Comparison of ENCODE assay signal across 13 cellular contexts in the genomic region with DNA sequence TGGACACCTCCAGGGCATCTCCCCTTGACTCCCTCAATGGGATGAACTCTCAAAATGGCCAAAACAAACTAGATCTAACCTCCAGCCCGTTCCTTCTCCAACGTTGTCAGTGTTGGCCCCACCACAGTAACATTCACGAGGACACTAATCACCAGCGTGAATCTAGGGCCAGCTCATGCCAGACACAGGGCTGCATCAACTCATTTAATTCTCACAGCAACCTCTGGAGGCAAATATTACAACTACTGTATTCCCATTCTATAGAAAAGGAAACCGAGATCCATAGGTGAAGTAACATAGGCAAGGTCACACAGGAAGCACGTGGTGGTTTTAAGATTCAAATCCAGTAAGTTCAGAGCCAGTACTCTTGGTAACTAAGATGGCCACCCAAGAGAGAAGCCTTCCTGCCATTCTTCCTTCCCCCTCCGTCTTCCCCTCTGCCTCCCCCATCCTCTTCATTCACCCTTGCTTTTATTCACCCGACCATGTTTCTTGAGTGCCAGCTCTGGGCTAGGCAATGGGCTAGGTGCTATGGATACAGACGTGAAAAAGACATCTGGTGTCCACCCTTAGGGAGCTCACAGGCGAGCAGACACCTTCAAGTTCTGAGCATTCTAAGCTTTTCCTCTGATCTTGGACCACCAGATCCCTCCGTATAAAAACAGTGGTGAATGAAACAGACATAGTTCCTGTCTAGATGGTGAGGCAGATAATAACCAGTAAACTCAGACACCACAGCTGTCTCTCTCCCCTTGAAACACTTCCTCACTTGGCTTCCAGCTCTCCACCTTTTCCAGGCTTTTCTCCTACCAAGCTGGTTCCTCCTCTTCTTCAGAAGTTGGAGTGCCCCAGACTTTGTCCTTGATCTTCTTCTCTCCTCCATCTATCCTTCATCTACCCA. TPM values are rescaled to one million over a fixed set of nuclear protein-coding genes. Genes with fewer than 3 reads are reported as not detected.
A peak's percentile ranks its signal among the peaks of the same experiment; 100 is the strongest.
DNase-seq lines count a peak whose midpoint lies in the region; TF ChIP-seq lines count a peak whose summit lies in the region.
"Had no signal": no experiment of that assay in that cellular context is flagged by ENCODE, and none has a peak within 500 bp of the region (broad histone marks: within the 10 kb centered on the region; RNA-seq: fewer than 3 reads in every experiment).

No MANE protein-coding gene starts in this region.

- H3F3A ChIP-seq in SU-DHL-6 (ENCODE audit: insufficient read depth), result peaks cover 8% of the 10 kb centered on the region; the same call in 1 of the 2 replicates

- H3K9me2 ChIP-seq in SU-DHL-6 (replicated peaks; ENCODE audit: insufficient read depth, low read length), result no peaks in the 10 kb centered on the region

- no peaks in the 10 kb centered on the region for H3K9me3 Mint-ChIP-seq in MCF 10A (ENCODE audit: unreplicated experiment)
- no peaks in the 10 kb centered on the region for H3K9me3 Mint-ChIP-seq in type B pancreatic cell

- H3K79me2 ChIP-seq in mammary epithelial cell (ENCODE audit: insufficient read depth, low read length) (no peaks in the 10 kb centered on the region), SU-DHL-6 (ENCODE audit: insufficient read depth, low read length) (no peaks in the 10 kb centered on the region)

- H3K9me3 ChIP-seq in mammary epithelial cell (replicated peaks; ENCODE audit: insufficient read depth, low read length) (no peaks in the 10 kb centered on the region), SU-DHL-6 (ENCODE audit: insufficient read depth, low read length) (no peaks in the 10 kb centered on the region), prostate gland (no peaks in the 10 kb centered on the region)
- H3K9me3 ChIP-seq: transverse colon had no signal

- H3K4me3 ChIP-seq in mammary epithelial cell (replicated peaks in 1 of 3; ENCODE audit: insufficient read depth in 1 of 3, low read depth in 2 of 3, low read length in 3 of 3) (no peak overlapping the region), SU-DHL-6 (ENCODE audit: insufficient read depth, low read length, poor library complexity, severe bottlenecking) (peak overlapping the region; percentile 84), iPS-11a (ENCODE audit: low read depth, low read length) (peak overlapping the region; percentile 22), prostate gland (peak overlapping the region in 1 of 2 donors; percentile 38)

- no peak for DNase-seq in MCF 10A (ENCODE audit: unreplicated experiment)
- no peak for DNase-seq in mammary epithelial cell
- no peak for DNase-seq in type B pancreatic cell (ENCODE audit: extremely low spot score, unreplicated experiment)
- DNase-seq in prostate gland (ENCODE audit: low spot score), result no peak
- no peak for DNase-seq in activated CD4-positive, CD25-positive, alpha-beta regulatory T cell (lab: John Stamatoyannopoulos, UW)
- no peak for DNase-seq in GOT3 (lab: John Stamatoyannopoulos, UW)
- DNase-seq: central memory CD4-positive, alpha-beta T cell; NCI-H1694; small intestine; transverse colon had no signal

- in situ Hi-C loops in mammary epithelial cell (cut with MboI; ENCODE audit: low sequenced_read_pairs in 2 of 2), result no loop called here

- WGBS in mammary epithelial cell (ENCODE audit: low coverage, missing lambda C conversion rate), result 27% methylated on average over 10 of the region's 11 CpGs
- 25% methylated on average over 11 of the region's 11 CpGs for WGBS in prostate gland

- POLR2A ChIA-PET in MCF 10A (lab: Yijun Ruan, JAX), result interaction anchor here (0.6 kb wide), 1 partner anchor 120 kb away, joined by 3 read pairs; no protein-coding TSS in a partner anchor

- peaks cover 10% of the 10 kb centered on the region for H3K4me1 ChIP-seq in mammary epithelial cell (ENCODE audit: insufficient read depth, low read length)
- H3K4me1 ChIP-seq in prostate gland (replicated peaks), result no peaks in the 10 kb centered on the region

- H3K27ac Mint-ChIP-seq in MCF 10A (ENCODE audit: low read depth, unreplicated experiment) (no peak overlapping the region), type B pancreatic cell (peak overlapping the region; percentile 71)

- H3K4me2 ChIP-seq in mammary epithelial cell (ENCODE audit: insufficient read depth, low read depth, low read length), result no peak overlapping the region
- peak overlapping the region; percentile 83 for H3K4me2 ChIP-seq in SU-DHL-6 (ENCODE audit: low read depth, low read length, poor library complexity, severe bottlenecking)

- TF ChIP-seq POLR2A in prostate gland (IDR thresholded peaks at IDR 0.05), result no peak

- H2AFZ ChIP-seq in mammary epithelial cell (ENCODE audit: low read depth, low read length) (no peak overlapping the region), SU-DHL-6 (ENCODE audit: low read depth, low read length, severe bottlenecking) (no peak overlapping the region)

- no peak overlapping the region for H3K9ac ChIP-seq in mammary epithelial cell (ENCODE audit: insufficient read depth, low read length)
- H3K9ac ChIP-seq in SU-DHL-6 (ENCODE audit: low read length), result peak overlapping the region; percentile 64; the same call in 1 of the 2 replicates

- no peaks in the 10 kb centered on the region for H3K4me1 Mint-ChIP-seq in MCF 10A (ENCODE audit: insufficient read depth, unreplicated experiment)
- peaks cover 18% of the 10 kb centered on the region for H3K4me1 Mint-ChIP-seq in type B pancreatic cell (ENCODE audit: unreplicated experiment)

- H3K27me3 Mint-ChIP-seq in MCF 10A (ENCODE audit: insufficient read depth, unreplicated experiment) (peaks cover 100% of the 10 kb centered on the region), type B pancreatic cell (peaks cover 91% of the 10 kb centered on the region)

- CTCF ChIA-PET in MCF 10A (lab: Yijun Ruan, JAX) (interaction anchor here (0.7 to 2.6 kb wide), 9 partner anchors 11 to 317 kb away, joined by 3 to 39 read pairs (median 4); no protein-coding TSS in a partner anchor), mammary epithelial cell (lab: Charles Lee; ENCODE audit: low non-redundant PET) (no interaction called here)

- H3K36me3 Mint-ChIP-seq in MCF 10A (ENCODE audit: insufficient read depth, unreplicated experiment) (no peaks in the 10 kb centered on the region), type B pancreatic cell (no peaks in the 10 kb centered on the region)

- H3K27me3 ChIP-seq in mammary epithelial cell (ENCODE audit: insufficient read depth, low read length) (peaks cover 23% of the 10 kb centered on the region), SU-DHL-6 (ENCODE audit: low read length) (no peaks in the 10 kb centered on the region), prostate gland (replicated peaks; ENCODE audit: insufficient read depth) (no peaks in the 10 kb centered on the region)

- dilution Hi-C loops in mammary epithelial cell (cut with HindIII; ENCODE audit: low sequenced_read_pairs), result loop anchor here (5.0 to 10.0 kb wide), 2 partner anchors 65 to 78 kb away; no protein-coding TSS in a partner anchor

- H3K27ac ChIP-seq in mammary epithelial cell (ENCODE audit: insufficient read depth, low read depth, low read length), result no peak overlapping the region
- H3K27ac ChIP-seq in SU-DHL-6 (ENCODE audit: low read depth, low read length), result no peak overlapping the region
- no peak overlapping the region for H3K27ac ChIP-seq in prostate gland
- H3K27ac ChIP-seq: transverse colon had no signal

- H4K20me1 ChIP-seq in mammary epithelial cell (ENCODE audit: insufficient read depth, low read length) (no peaks in the 10 kb centered on the region), SU-DHL-6 (ENCODE audit: low read depth, low read length) (no peaks in the 10 kb centered on the region)

- intact Hi-C loops in MCF 10A (cut with micrococcal nuclease) (no loop called here), mammary epithelial cell (cut with micrococcal nuclease) (loop anchor here (5.0 kb wide), 1 partner anchor 53 kb away; a partner anchor contains a TSS), prostate gland (cut with DNase I) (no loop called here)

- BruUV-seq in MCF 10A (replicated peaks; lab: Mats Ljungman, UMichigan), result no TSS peak
- BruUV-seq in mammary epithelial cell (replicated peaks; lab: Mats Ljungman, UMichigan), result no TSS peak

- peak overlapping the region; percentile 65 for H3K4me3 Mint-ChIP-seq in MCF 10A (ENCODE audit: unreplicated experiment)
- H3K4me3 Mint-ChIP-seq in type B pancreatic cell, result peak overlapping the region; percentile 92

- TF ChIP-seq CTCF in MCF 10A (IDR thresholded peaks at IDR 0.05; ENCODE audit: unreplicated experiment), result no peak
- TF ChIP-seq CTCF in mammary epithelial cell (conservative IDR thresholded peaks at IDR 0.05 in 1 of 2, IDR thresholded peaks at IDR 0.05 in 1 of 2; ENCODE audit: extremely low read depth in 1 of 2, insufficient read depth in 1 of 2, low read depth in 1 of 2, low read length in 2 of 2), result no peak
- TF ChIP-seq CTCF in SU-DHL-6 (IDR thresholded peaks at IDR 0.05; ENCODE audit: insufficient read depth, low read length, poor library complexity, severe bottlenecking), result no peak
- TF ChIP-seq CTCF in type B pancreatic cell (conservative IDR thresholded peaks at IDR 0.05), result no peak
- TF ChIP-seq CTCF in prostate gland (IDR thresholded peaks at IDR 0.05), result no peak

- H3K36me3 ChIP-seq in mammary epithelial cell (ENCODE audit: insufficient read depth, low read length) (no peaks in the 10 kb centered on the region), SU-DHL-6 (ENCODE audit: low read length) (no peaks in the 10 kb centered on the region), prostate gland (no peaks in the 10 kb centered on the region)
- H3K36me3 ChIP-seq: transverse colon had no signal

RNA-seq across cellular contexts. Expression of a gene that starts 9.6 kb away (rescaled TPM):
- total RNA-seq in MCF 10A (2022), result not detected in 2 replicates
- total RNA-seq in mammary epithelial cell, result not detected
- polyA plus RNA-seq in mammary epithelial cell, result not detected
- not detected for polyA minus RNA-seq in mammary epithelial cell
- total RNA-seq in type B pancreatic cell (ENCODE audit: low replicate concordance), result 0.19 and 0.63 TPM in 2 replicates
- 1 to 10 TPM; 4.6 to 5.7 TPM for total RNA-seq in prostate gland
- polyA plus RNA-seq: keratinocyte had no signal

RNA-seq across cellular contexts. Expression of a gene that starts 32.2 kb away (rescaled TPM):
- total RNA-seq in MCF 10A (2022) (not detected in 2 replicates), mammary epithelial cell (not detected), type B pancreatic cell (ENCODE audit: low replicate concordance) (not detected in 2 replicates), prostate gland (1 to 10 TPM; 3.1 to 6.0 TPM)
- not detected for polyA plus RNA-seq in mammary epithelial cell
- not detected for polyA minus RNA-seq in mammary epithelial cell
- polyA plus RNA-seq: keratinocyte had no signal

RNA-seq across cellular contexts. Expression of a gene that starts 51.9 kb away (rescaled TPM):
- total RNA-seq in MCF 10A (2022) (not detected in 2 replicates), mammary epithelial cell (not detected), type B pancreatic cell (ENCODE audit: low replicate concordance) (4.2 and 4.9 TPM in 2 replicates), prostate gland (under 1 TPM in 1 of 2 donors, not detected in 1; 0.05 TPM)
- polyA plus RNA-seq in mammary epithelial cell, result not detected
- polyA minus RNA-seq in mammary epithelial cell, result not detected
- polyA plus RNA-seq: keratinocyte had no signal

Comparison
In these comparisons a context has a peak if more than half of its experiments do, and no peak if none do; other contexts are left out.
1. H3K4me3 ChIP-seq: peak in SU-DHL-6 (single experiment) and iPS-11a (single experiment); none in mammary epithelial cell (0 of 3).